Comparison of ENCODE assay signal across 19 cellular contexts in the genomic region with DNA sequence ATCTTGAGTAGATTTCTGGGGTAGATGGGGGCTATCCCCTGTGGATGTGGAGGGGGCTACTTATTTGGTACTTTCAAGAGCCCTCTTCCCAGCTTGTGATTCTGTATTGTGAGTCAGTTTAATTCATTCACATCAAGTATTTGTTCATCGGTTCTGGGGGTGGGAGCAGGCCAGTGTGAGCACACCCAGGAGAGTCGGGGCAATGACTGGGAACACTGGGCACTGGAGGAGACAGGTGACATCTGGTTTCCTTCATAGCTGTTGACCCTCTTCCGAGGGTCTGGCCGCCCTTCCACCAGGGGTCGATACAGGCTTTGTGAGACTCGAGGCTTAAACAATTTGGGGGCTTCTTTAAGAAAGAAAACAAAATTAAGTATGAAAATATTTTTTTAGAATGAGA. TPM values are rescaled to one million over a fixed set of nuclear protein-coding genes. Genes with fewer than 3 reads are reported as not detected.
DNase-seq lines count a peak whose midpoint lies in the region; ATAC-seq and TF ChIP-seq lines count a peak whose summit lies in the region.
"Had no signal": no experiment of that assay in that cellular context is flagged by ENCODE, and none has a peak within 500 bp of the region (broad histone marks: within the 10 kb centered on the region; RNA-seq: fewer than 3 reads in every experiment).

No MANE protein-coding gene starts in this region.

- no peak overlapping the region for H3K27ac Mint-ChIP-seq in GM23338

- no peak overlapping the region for H3K4me2 ChIP-seq in GM23338
- H3K4me2 ChIP-seq in osteoblast (ENCODE audit: insufficient read depth, low read length), result no peak overlapping the region
- H3K4me2 ChIP-seq: KMS-11 had no signal

- H3K27me3 ChIP-seq in GM23338 (ENCODE audit: insufficient read depth), result no peaks in the 10 kb centered on the region
- no peaks in the 10 kb centered on the region for H3K27me3 ChIP-seq in osteoblast (ENCODE audit: insufficient read depth, low read length)

- no peaks in the 10 kb centered on the region for H3K79me2 ChIP-seq in GM23338 (replicated peaks; ENCODE audit: insufficient read depth)
- no peaks in the 10 kb centered on the region for H3K79me2 ChIP-seq in osteoblast (ENCODE audit: insufficient read depth, low read length)

- POLR2A ChIA-PET in RWPE1 (lab: Yijun Ruan, JAX; ENCODE audit: low non-redundant PET), result no interaction called here

- no peak overlapping the region for H2AFZ ChIP-seq in GM23338
- no peak overlapping the region for H2AFZ ChIP-seq in osteoblast (ENCODE audit: low read length)

- H3K36me3 ChIP-seq in GM23338 (ENCODE audit: insufficient read depth), result no peaks in the 10 kb centered on the region
- no peaks in the 10 kb centered on the region for H3K36me3 ChIP-seq in osteoblast (ENCODE audit: insufficient read depth, low read length)

- no peak for ATAC-seq in GM23338
- ATAC-seq: HCT116 had no signal

- DNase-seq in GM23338 (ENCODE audit: low spot score) (no peak), RWPE1 (ENCODE audit: low spot score) (no peak), choroid plexus epithelial cell (ENCODE audit: low read depth) (no peak), osteoblast (ENCODE audit: insufficient read length, low spot score, missing footprints) (peak; percentile 26), NCI-H446 (lab: John Stamatoyannopoulos, UW) (no peak), DMS 273 treated with DMSO at 0.1 percent for 48 hours (lab: John Stamatoyannopoulos, UW) (no peak), NOMO-1 treated with dmso at 0.1 percent for 144 hours (lab: John Stamatoyannopoulos, UW; ENCODE audit: unreplicated experiment) (no peak)
- DNase-seq: CD4-positive, CD25-positive, alpha-beta regulatory T cell; DMS79; IMR-90; NCI-H1105; NCI-H2081; NCI-H2171; NCI-H345; NCI-H526; SHP77 treated with DMSO at 0.1 percent for 48 hours had no signal

- H4K20me1 ChIP-seq in GM23338 (replicated peaks; ENCODE audit: insufficient read depth) (no peaks in the 10 kb centered on the region), osteoblast (ENCODE audit: insufficient read depth, low read length) (no peaks in the 10 kb centered on the region)

- peaks cover 9% of the 10 kb centered on the region for H3K27me3 Mint-ChIP-seq in GM23338 (ENCODE audit: insufficient read depth, low read depth, poor library complexity)

- no peak overlapping the region for H3K4me3 ChIP-seq in GM23338
- no peak overlapping the region for H3K4me3 ChIP-seq in choroid plexus epithelial cell (ENCODE audit: low read depth, low read length)
- no peak overlapping the region for H3K4me3 ChIP-seq in osteoblast (ENCODE audit: insufficient read depth, low read length)
- H3K4me3 ChIP-seq: SK-N-MC had no signal

- no peaks in the 10 kb centered on the region for H3K9me3 ChIP-seq in osteoblast (ENCODE audit: low read depth, low read length)

- H3F3A ChIP-seq in GM23338 (replicated peaks; ENCODE audit: low read depth), result no peaks in the 10 kb centered on the region

- H3K27ac ChIP-seq in GM23338 (ENCODE audit: low read depth) (no peak overlapping the region), RWPE1 (0 out of 2 replicates have a peak overlapping the region, but pooled peaks have one; percentile 1), osteoblast (ENCODE audit: low read depth, low read length) (no peak overlapping the region)
- H3K27ac ChIP-seq: KMS-11, SK-N-MC had no signal

- no peaks in the 10 kb centered on the region for H3K4me1 ChIP-seq in GM23338 (ENCODE audit: insufficient read depth)
- no peaks in the 10 kb centered on the region for H3K4me1 ChIP-seq in osteoblast (ENCODE audit: insufficient read depth, low read length)

- H3K36me3 Mint-ChIP-seq in GM23338 (ENCODE audit: low read depth), result no peaks in the 10 kb centered on the region
- H3K36me3 Mint-ChIP-seq: CD4-positive, CD25-positive, alpha-beta regulatory T cell had no signal

- H3K9me2 ChIP-seq in GM23338 (ENCODE audit: insufficient read depth), result no peaks in the 10 kb centered on the region

- peak; percentile 27 to 36; a peak in 2 of 4 replicates for TF ChIP-seq CTCF in GM23338 (conservative IDR thresholded peaks at IDR 0.05; ENCODE audit: low read depth in 2 of 2)
- TF ChIP-seq CTCF in RWPE1 (conservative IDR thresholded peaks at IDR 0.05; ENCODE audit: low read depth), result no peak
- TF ChIP-seq CTCF in choroid plexus epithelial cell (conservative IDR thresholded peaks at IDR 0.05; ENCODE audit: low read depth, low read length), result peak; percentile 14
- no peak for TF ChIP-seq CTCF in osteoblast (IDR thresholded peaks at IDR 0.05; ENCODE audit: extremely low read depth, low read depth, low read length)

- CTCF ChIA-PET in RWPE1 (lab: Yijun Ruan, JAX), result interaction anchor here (0.7 kb wide), 1 partner anchor 133 kb away, joined by 3 read pairs; no protein-coding TSS in a partner anchor

- no peaks in the 10 kb centered on the region for H3K9me3 Mint-ChIP-seq in GM23338

- peaks cover 3% of the 10 kb centered on the region for H3K4me1 Mint-ChIP-seq in GM23338

- H3K4me3 Mint-ChIP-seq in GM23338, result no peak overlapping the region
- H3K4me3 Mint-ChIP-seq: CD4-positive, CD25-positive, alpha-beta regulatory T cell had no signal

TF ChIP-seq in GM23338, 12 proteins besides CTCF, POLR2A, EP300 and RAD21 (continues in another document):
- TF ChIP-seq ZNF114 (CRISPR knock-in tag; IDR thresholded peaks at IDR 0.05), result no peak
- TF ChIP-seq ETS1 (IDR thresholded peaks at IDR 0.05), result no peak
- no peak for TF ChIP-seq STAT1 (IDR thresholded peaks at IDR 0.05; ENCODE audit: unreplicated experiment)
- TF ChIP-seq, protein P1, sequence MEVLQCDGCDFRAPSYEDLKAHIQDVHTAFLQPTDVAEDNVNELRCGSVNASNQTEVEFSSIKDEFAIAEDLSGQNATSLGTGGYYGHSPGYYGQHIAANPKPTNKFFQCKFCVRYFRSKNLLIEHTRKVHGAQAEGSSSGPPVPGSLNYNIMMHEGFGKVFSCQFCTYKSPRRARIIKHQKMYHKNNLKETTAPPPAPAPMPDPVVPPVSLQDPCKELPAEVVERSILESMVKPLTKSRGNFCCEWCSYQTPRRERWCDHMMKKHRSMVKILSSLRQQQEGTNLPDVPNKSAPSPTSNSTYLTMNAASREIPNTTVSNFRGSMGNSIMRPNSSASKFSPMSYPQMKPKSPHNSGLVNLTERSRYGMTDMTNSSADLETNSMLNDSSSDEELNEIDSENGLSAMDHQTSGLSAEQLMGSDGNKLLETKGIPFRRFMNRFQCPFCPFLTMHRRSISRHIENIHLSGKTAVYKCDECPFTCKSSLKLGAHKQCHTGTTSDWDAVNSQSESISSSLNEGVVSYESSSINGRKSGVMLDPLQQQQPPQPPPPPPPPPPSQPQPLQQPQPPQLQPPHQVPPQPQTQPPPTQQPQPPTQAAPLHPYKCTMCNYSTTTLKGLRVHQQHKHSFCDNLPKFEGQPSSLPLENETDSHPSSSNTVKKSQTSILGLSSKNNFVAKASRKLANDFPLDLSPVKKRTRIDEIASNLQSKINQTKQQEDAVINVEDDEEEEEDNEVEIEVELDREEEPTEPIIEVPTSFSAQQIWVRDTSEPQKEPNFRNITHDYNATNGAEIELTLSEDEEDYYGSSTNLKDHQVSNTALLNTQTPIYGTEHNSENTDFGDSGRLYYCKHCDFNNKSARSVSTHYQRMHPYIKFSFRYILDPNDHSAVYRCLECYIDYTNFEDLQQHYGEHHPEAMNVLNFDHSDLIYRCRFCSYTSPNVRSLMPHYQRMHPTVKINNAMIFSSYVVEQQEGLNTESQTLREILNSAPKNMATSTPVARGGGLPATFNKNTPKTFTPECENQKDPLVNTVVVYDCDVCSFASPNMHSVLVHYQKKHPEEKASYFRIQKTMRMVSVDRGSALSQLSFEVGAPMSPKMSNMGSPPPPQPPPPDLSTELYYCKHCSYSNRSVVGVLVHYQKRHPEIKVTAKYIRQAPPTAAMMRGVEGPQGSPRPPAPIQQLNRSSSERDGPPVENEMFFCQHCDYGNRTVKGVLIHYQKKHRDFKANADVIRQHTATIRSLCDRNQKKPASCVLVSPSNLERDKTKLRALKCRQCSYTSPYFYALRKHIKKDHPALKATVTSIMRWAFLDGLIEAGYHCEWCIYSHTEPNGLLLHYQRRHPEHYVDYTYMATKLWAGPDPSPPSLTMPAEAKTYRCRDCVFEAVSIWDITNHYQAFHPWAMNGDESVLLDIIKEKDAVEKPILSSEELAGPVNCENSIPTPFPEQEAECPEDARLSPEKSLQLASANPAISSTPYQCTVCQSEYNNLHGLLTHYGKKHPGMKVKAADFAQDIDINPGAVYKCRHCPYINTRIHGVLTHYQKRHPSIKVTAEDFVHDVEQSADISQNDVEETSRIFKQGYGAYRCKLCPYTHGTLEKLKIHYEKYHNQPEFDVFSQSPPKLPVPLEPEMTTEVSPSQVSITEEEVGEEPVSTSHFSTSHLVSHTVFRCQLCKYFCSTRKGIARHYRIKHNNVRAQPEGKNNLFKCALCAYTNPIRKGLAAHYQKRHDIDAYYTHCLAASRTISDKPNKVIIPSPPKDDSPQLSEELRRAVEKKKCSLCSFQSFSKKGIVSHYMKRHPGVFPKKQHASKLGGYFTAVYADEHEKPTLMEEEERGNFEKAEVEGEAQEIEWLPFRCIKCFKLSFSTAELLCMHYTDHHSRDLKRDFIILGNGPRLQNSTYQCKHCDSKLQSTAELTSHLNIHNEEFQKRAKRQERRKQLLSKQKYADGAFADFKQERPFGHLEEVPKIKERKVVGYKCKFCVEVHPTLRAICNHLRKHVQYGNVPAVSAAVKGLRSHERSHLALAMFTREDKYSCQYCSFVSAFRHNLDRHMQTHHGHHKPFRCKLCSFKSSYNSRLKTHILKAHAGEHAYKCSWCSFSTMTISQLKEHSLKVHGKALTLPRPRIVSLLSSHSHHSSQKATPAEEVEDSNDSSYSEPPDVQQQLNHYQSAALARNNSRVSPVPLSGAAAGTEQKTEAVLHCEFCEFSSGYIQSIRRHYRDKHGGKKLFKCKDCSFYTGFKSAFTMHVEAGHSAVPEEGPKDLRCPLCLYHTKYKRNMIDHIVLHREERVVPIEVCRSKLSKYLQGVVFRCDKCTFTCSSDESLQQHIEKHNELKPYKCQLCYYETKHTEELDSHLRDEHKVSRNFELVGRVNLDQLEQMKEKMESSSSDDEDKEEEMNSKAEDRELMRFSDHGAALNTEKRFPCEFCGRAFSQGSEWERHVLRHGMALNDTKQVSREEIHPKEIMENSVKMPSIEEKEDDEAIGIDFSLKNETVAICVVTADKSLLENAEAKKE (CRISPR knock-in tag; IDR thresholded peaks at IDR 0.05), result no peak
- TF ChIP-seq NANOG (IDR thresholded peaks at IDR 0.05; ENCODE audit: borderline replicate concordance), result no peak
- TF ChIP-seq EZH2 (IDR thresholded peaks at IDR 0.05; ENCODE audit: low read depth, unreplicated experiment), result no peak

RNA-seq across cellular contexts. Expression of gene TOGARAM2, which starts 2.5 kb away (rescaled TPM):
- 0.47 and 1.8 TPM in 2 replicates for total RNA-seq in GM23338 (2014; rRNA removed; shearing (Covaris generic))
- 1.8 and 2.4 TPM in 2 replicates for polyA plus RNA-seq in GM23338 (2016; fragmentation: Nextera tagmentation; extraction: Ambion mirVana)
- total RNA-seq in osteoblast, result under 0.01 and 0.72 TPM in 2 replicates

Comparison
In these comparisons a context has a peak if more than half of its experiments do, and no peak if none do; other contexts are left out.
1. CTCF ChIP-seq: peak in GM23338 (2 of 2) and choroid plexus epithelial cell (single experiment); none in RWPE1 (single experiment) and osteoblast (single experiment).